23 cellular contexts compared by ENCODE assay signal in genomic region chr16:72552675-72553074, GRCh38.
DNase-seq lines count a peak whose midpoint lies in the region; ATAC-seq and TF ChIP-seq lines count a peak whose summit lies in the region.
"Had no signal": no experiment of that assay in that cellular context is flagged by ENCODE, and none has a peak within 500 bp of the region (broad histone marks: within the 10 kb centered on the region; RNA-seq: fewer than 3 reads in every experiment).

No MANE protein-coding gene starts in this region.

- H3K4me3 Mint-ChIP-seq in osteocyte (ENCODE audit: unreplicated experiment), result no peak overlapping the region
- H3K4me3 Mint-ChIP-seq in activated naive CD8-positive, alpha-beta T cell treated with anti-CD3 and anti-CD28 coated beads for 36 hours, result no peak overlapping the region
- H3K4me3 Mint-ChIP-seq: B cell; CD8-positive, alpha-beta memory T cell; H9; HFFc6 had no signal

- no peaks in the 10 kb centered on the region for H3K4me1 ChIP-seq in adipocyte (ENCODE audit: control insufficient read depth, insufficient read depth, low read length)

- H3K36me3 Mint-ChIP-seq in osteocyte (ENCODE audit: unreplicated experiment), result peaks cover 3% of the 10 kb centered on the region
- peaks cover 18% of the 10 kb centered on the region for H3K36me3 Mint-ChIP-seq in activated naive CD8-positive, alpha-beta T cell treated with anti-CD3 and anti-CD28 coated beads for 36 hours

- no peaks in the 10 kb centered on the region for H3K36me3 ChIP-seq in adipocyte (ENCODE audit: control insufficient read depth, insufficient read depth, low read length, severe bottlenecking)

- no peak overlapping the region for H3K4me3 ChIP-seq in adipocyte (ENCODE audit: low read length)
- H3K4me3 ChIP-seq: PC-9 had no signal

- peaks cover 4% of the 10 kb centered on the region for H3K9me3 ChIP-seq in adipocyte (ENCODE audit: control insufficient read depth, low read length)

- DNase-seq in EH (ENCODE audit: low read depth) (peak; percentile 53), HS-27A (ENCODE audit: low read depth) (peak; percentile 22), adipocyte (ENCODE audit: low read depth) (peak; percentile 1), osteocyte (ENCODE audit: extremely low spot score, unreplicated experiment) (no peak), CD1c-positive myeloid dendritic cell (ENCODE audit: extremely low spot score) (no peak), RPMI8226 (no peak)
- DNase-seq in activated naive CD8-positive, alpha-beta T cell treated with anti-CD3 and anti-CD28 coated beads for 36 hours, result no peak
- DNase-seq: CD8-positive, alpha-beta memory T cell; DMS 273 treated with DMSO at 0.1 percent for 48 hours; DMS79; H9; HFFc6; Karpas-422; NCI-H2029 treated with DMSO at 0.1 percent for 48 hours; NCI-H446 treated with DMSO at 0.1 percent for 48 hours; NCI-H526; NCI-H82; NK-92 treated with Interleukin-12 subunit alpha and Interleukin-12 subunit beta, amount 100 ng/mL, for 24 hours; PC-9; SHP77; T-helper 1 cell had no signal

- no peak for TF ChIP-seq CTCF in osteocyte (IDR thresholded peaks at IDR 0.05)

- H3K27me3 Mint-ChIP-seq in osteocyte (ENCODE audit: unreplicated experiment), result no peaks in the 10 kb centered on the region
- H3K27me3 Mint-ChIP-seq in activated naive CD8-positive, alpha-beta T cell treated with anti-CD3 and anti-CD28 coated beads for 36 hours, result no peaks in the 10 kb centered on the region
- H3K27me3 Mint-ChIP-seq: B cell; CD8-positive, alpha-beta memory T cell had no signal

- H3K27me3 ChIP-seq in adipocyte (replicated peaks; ENCODE audit: control insufficient read depth, insufficient read depth, low read length), result no peaks in the 10 kb centered on the region

- H3K4me1 Mint-ChIP-seq in osteocyte (ENCODE audit: unreplicated experiment), result peaks cover 3% of the 10 kb centered on the region
- no peaks in the 10 kb centered on the region for H3K4me1 Mint-ChIP-seq in activated naive CD8-positive, alpha-beta T cell treated with anti-CD3 and anti-CD28 coated beads for 36 hours
- H3K4me1 Mint-ChIP-seq: B cell; CD8-positive, alpha-beta memory T cell; H9 had no signal

- H3K9me3 Mint-ChIP-seq in osteocyte (ENCODE audit: unreplicated experiment), result peaks cover 14% of the 10 kb centered on the region
- peaks cover 5% of the 10 kb centered on the region for H3K9me3 Mint-ChIP-seq in activated naive CD8-positive, alpha-beta T cell treated with anti-CD3 and anti-CD28 coated beads for 36 hours

- H3K27ac Mint-ChIP-seq in osteocyte (ENCODE audit: unreplicated experiment), result peak overlapping the region; percentile 44
- H3K27ac Mint-ChIP-seq in activated naive CD8-positive, alpha-beta T cell treated with anti-CD3 and anti-CD28 coated beads for 36 hours, result no peak overlapping the region
- H3K27ac Mint-ChIP-seq: B cell; CD8-positive, alpha-beta memory T cell; H9; HFFc6 had no signal

- ATAC-seq in GM21390 (IDR thresholded peaks at IDR 0.05; ENCODE audit: unreplicated experiment), result no peak

- no peak overlapping the region for H3K9ac ChIP-seq in adipocyte (ENCODE audit: low read length)

Comparison
In these comparisons a context has a peak if more than half of its experiments do, and no peak if none do; other contexts are left out.
1. DNase-seq: peak in EH (single experiment), HS-27A (single experiment) and adipocyte (single experiment); none in osteocyte (single experiment), CD1c-positive myeloid dendritic cell (single experiment), activated naive CD8-positive, alpha-beta T cell treated with anti-CD3 and anti-CD28 coated beads for 36 hours (single experiment) and RPMI8226 (single experiment).